ENCODE assay signal across 1 cellular context in genomic region chr11:72981067-72981466, GRCh38.
TF ChIP-seq lines count a peak whose summit lies in the region.

No MANE protein-coding gene starts in this region.

TF ChIP-seq in GM12878, 131 proteins besides CTCF, POLR2A, EP300 and RAD21:
- 0 out of 2 replicates have a peak, but pooled peaks have one; percentile 16 for TF ChIP-seq MEF2A (IDR thresholded peaks at IDR 0.05; ENCODE audit: insufficient read depth, low read depth, low read length)
- TF ChIP-seq PRDM15 (CRISPR knock-in tag; IDR thresholded peaks at IDR 0.05) = no peak
- peak; percentile 57; the same call in 1 of the 2 replicates for TF ChIP-seq RUNX3 (IDR thresholded peaks at IDR 0.05; ENCODE audit: low read length)
- no peak for TF ChIP-seq MXI1 (IDR thresholded peaks at IDR 0.05; ENCODE audit: low read depth, low read length)
- TF ChIP-seq TCF7 (IDR thresholded peaks at IDR 0.05; ENCODE audit: borderline replicate concordance) = peak; percentile 51; the same call in 1 of the 2 replicates
- TF ChIP-seq NR2C1 (IDR thresholded peaks at IDR 0.05) = no peak
- no peak for TF ChIP-seq CHD2 (IDR thresholded peaks at IDR 0.05; ENCODE audit: borderline replicate concordance, low read depth, low read length)
- no peak for TF ChIP-seq KLF5 (IDR thresholded peaks at IDR 0.05; ENCODE audit: partially characterized antibody)
- peak; percentile 29; the same call in 1 of the 2 replicates for TF ChIP-seq PKNOX1 (IDR thresholded peaks at IDR 0.05)
- peak; percentile 65; the same call in 1 of the 2 replicates for TF ChIP-seq ZBED1 (IDR thresholded peaks at IDR 0.05; ENCODE audit: borderline replicate concordance)
- 0 out of 2 replicates have a peak, but pooled peaks have one; percentile 12 for TF ChIP-seq ZNF24 (IDR thresholded peaks at IDR 0.05)
- TF ChIP-seq NFIC (IDR thresholded peaks at IDR 0.05; ENCODE audit: low read depth, low read length) = peak; percentile 58; the same call in 1 of the 2 replicates
- TF ChIP-seq ESRRA (IDR thresholded peaks at IDR 0.05; ENCODE audit: low read length) = no peak
- TF ChIP-seq JUNB (IDR thresholded peaks at IDR 0.05) = peak; percentile 56
- TF ChIP-seq FOXM1 (IDR thresholded peaks at IDR 0.05; ENCODE audit: low read depth, low read length) = peak; percentile 42; the same call in 1 of the 2 replicates
